In the genomic region with DNA sequence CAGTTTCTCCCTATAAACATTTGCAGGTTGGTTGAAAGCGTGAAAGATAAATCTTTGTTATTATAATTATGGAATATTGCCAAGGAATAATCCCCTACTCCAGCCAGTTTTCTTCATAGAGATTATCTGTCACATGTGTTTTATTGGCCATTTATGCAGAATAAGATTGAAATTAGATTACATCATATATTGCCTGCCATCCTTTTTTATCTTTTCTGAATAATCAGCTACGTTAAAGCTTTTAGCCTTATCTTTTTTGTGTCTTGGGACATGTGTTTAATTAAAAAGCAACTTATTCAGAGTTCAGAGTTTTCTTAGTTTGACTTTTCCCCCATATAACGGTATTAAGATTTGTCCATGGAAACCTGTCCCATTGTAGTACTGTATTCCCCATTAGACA, we compare ENCODE assay signal across 24 cellular contexts.
DNase-seq lines count a peak whose midpoint lies in the region; ATAC-seq, FAIRE-seq and TF ChIP-seq lines count a peak whose summit lies in the region.
"Had no signal": no experiment of that assay in that cellular context is flagged by ENCODE, and none has a peak within 500 bp of the region (broad histone marks: within the 10 kb centered on the region; RNA-seq: fewer than 3 reads in every experiment).

No MANE protein-coding gene starts in this region.

- no peaks in the 10 kb centered on the region for H3K27me3 Mint-ChIP-seq in Calu3 (ENCODE audit: unreplicated experiment)
- H3K27me3 Mint-ChIP-seq: B cell had no signal

- H3K27ac ChIP-seq in HepG2 (ENCODE audit: extremely low read length, insufficient read depth, low read length) (no peak overlapping the region), right lobe of liver (no peak overlapping the region), foreskin keratinocyte (no peak overlapping the region)
- H3K27ac ChIP-seq: 22Rv1; A549; BLaER1 treated with 17β-estradiol and CSF1 and Interleukin-3, amounts not matched to agents 10 nM and 100 nM; C4-2B had no signal

- no peak for TF ChIP-seq CTCF in HepG2 (CRISPR knock-in tag; IDR thresholded peaks at IDR 0.05)
- no peak for TF ChIP-seq CTCF in right lobe of liver (IDR thresholded peaks at IDR 0.05)
- TF ChIP-seq CTCF in foreskin keratinocyte (conservative IDR thresholded peaks at IDR 0.05) = no peak
- no peak for TF ChIP-seq CTCF in Calu3 (IDR thresholded peaks at IDR 0.05; ENCODE audit: unreplicated experiment)

- CTCF ChIA-PET in HepG2 (lab: Yijun Ruan, JAX; ENCODE audit: low intra/inter-chr PET ratio, low total read pairs) = no interaction called here
- CTCF ChIA-PET in Calu3 (lab: Charles Lee) = interaction anchor here (0.6 kb wide), 1 partner anchor 65 kb away, joined by 4 read pairs; no protein-coding TSS in a partner anchor

- no peak for TF ChIP-seq POLR2A in HepG2 (IDR thresholded peaks at IDR 0.05; ENCODE audit: insufficient read depth in 1 of 2, low read depth in 2 of 2, low read length in 2 of 2)
- TF ChIP-seq POLR2A in right lobe of liver (IDR thresholded peaks at IDR 0.05) = no peak

- H3K9ac ChIP-seq in HepG2 (ENCODE audit: insufficient read depth, low read depth, low read length) = no peak overlapping the region
- H3K9ac ChIP-seq: BLaER1 treated with 17β-estradiol and CSF1 and Interleukin-3, amounts not matched to agents 10 nM and 100 nM had no signal

- H3K27ac Mint-ChIP-seq in Calu3 (ENCODE audit: unreplicated experiment) = no peak overlapping the region
- H3K27ac Mint-ChIP-seq: B cell; CD4-positive, alpha-beta T cell; CD8-positive, alpha-beta T cell had no signal

- in situ Hi-C loops in HepG2 (cut with HindIII; ENCODE audit: extremely low pct_ligation_motif_present, low pct_unique_long_range_greater_than_20kb) = no loop called here

- no peak for TF ChIP-seq RAD21 in HepG2 (CRISPR knock-in tag; IDR thresholded peaks at IDR 0.05)

- no peak overlapping the region for H2AFZ ChIP-seq in HepG2 (ENCODE audit: low read length)

- H3K36me3 Mint-ChIP-seq in Calu3 (ENCODE audit: insufficient read depth, unreplicated experiment) = peaks cover 6% of the 10 kb centered on the region
- H3K36me3 Mint-ChIP-seq: CD8-positive, alpha-beta T cell had no signal

- H3K4me2 ChIP-seq in HepG2 (ENCODE audit: low read depth, low read length) = no peak overlapping the region
- H3K4me2 ChIP-seq: A549; BLaER1 treated with 17β-estradiol and CSF1 and Interleukin-3, amounts not matched to agents 10 nM and 100 nM had no signal

- POLR2A ChIA-PET in HepG2 (lab: Yijun Ruan, JAX) = no interaction called here

- ATAC-seq in HepG2 (no peak), right lobe of liver (no peak), SK-N-SH treated with all-trans-retinoic acid at 6 μM for 48 hours (no peak), foreskin keratinocyte (no peak)
- ATAC-seq: A549; CD8-positive, alpha-beta T cell; GM12878 had no signal

- no peak for TF ChIP-seq EP300 in HepG2 (IDR thresholded peaks at IDR 0.05; ENCODE audit: low read depth in 2 of 2, low read length in 2 of 2)
- no peak for TF ChIP-seq EP300 in HepG2 (CRISPR knock-in tag; IDR thresholded peaks at IDR 0.05; ENCODE audit: borderline replicate concordance)

- no peak overlapping the region for H3K4me3 Mint-ChIP-seq in Calu3 (ENCODE audit: low read depth, unreplicated experiment)
- H3K4me3 Mint-ChIP-seq: B cell; CD4-positive, alpha-beta T cell; CD8-positive, alpha-beta T cell had no signal

- DNase-seq in NCI-H82 (lab: John Stamatoyannopoulos, UW) = peak; percentile 16
- DNase-seq in NCI-H82 treated with DMSO at 0.1 percent for 48 hours (lab: John Stamatoyannopoulos, UW; ENCODE audit: unreplicated experiment) = no peak
- no peak for DNase-seq in HepG2 (ENCODE audit: low spot score)
- DNase-seq in right lobe of liver = no peak
- peak; percentile 40 for DNase-seq in SK-N-DZ (ENCODE audit: low spot score)
- DNase-seq in foreskin keratinocyte = no peak
- no peak for DNase-seq in Calu3
- DNase-seq: AML-193; Caco-2; CD4-positive, alpha-beta T cell; CD8-positive, alpha-beta T cell; DMS 273 treated with DMSO at 0.1 percent for 48 hours; DMS79 treated with DMSO at 0.1 percent for 48 hours; GF-D8 had no signal

- BruUV-seq in HepG2 (replicated peaks; lab: Mats Ljungman, UMichigan) (no TSS peak), Calu3 (replicated peaks; lab: Mats Ljungman, UMichigan) (no TSS peak)

- H3K27me3 ChIP-seq in HepG2 (ENCODE audit: control insufficient read depth in 1 of 2, insufficient read depth in 2 of 2, low read length in 2 of 2) (no peaks in the 10 kb centered on the region), right lobe of liver (no peaks in the 10 kb centered on the region), foreskin keratinocyte (no peaks in the 10 kb centered on the region)
- H3K27me3 ChIP-seq: BLaER1 treated with 17β-estradiol and CSF1 and Interleukin-3, amounts not matched to agents 10 nM and 100 nM had no signal

- no peaks in the 10 kb centered on the region for H3K79me2 ChIP-seq in HepG2 (ENCODE audit: insufficient read depth, low read length)

- no peaks in the 10 kb centered on the region for H3K4me1 ChIP-seq in HepG2 (ENCODE audit: insufficient read depth, low read length)
- no peaks in the 10 kb centered on the region for H3K4me1 ChIP-seq in right lobe of liver
- H3K4me1 ChIP-seq in foreskin keratinocyte = no peaks in the 10 kb centered on the region
- H3K4me1 ChIP-seq: A549, Caco-2 had no signal

- H3K9me3 ChIP-seq in HepG2 (ENCODE audit: low read length) (no peaks in the 10 kb centered on the region), right lobe of liver (no peaks in the 10 kb centered on the region)

- H3K4me3 ChIP-seq in HepG2 (replicated peaks in 1 of 3; ENCODE audit: insufficient read depth in 1 of 3, low read depth in 2 of 3, low read length in 3 of 3) (no peak overlapping the region), right lobe of liver (no peak overlapping the region)
- H3K4me3 ChIP-seq: A549; BLaER1 treated with 17β-estradiol and CSF1 and Interleukin-3, amounts not matched to agents 10 nM and 100 nM; GM12878 had no signal

- no peak for FAIRE-seq in HepG2 (lab: Jason Lieb, UNC)
- FAIRE-seq: A549, G401.6, GM12878, GM12892, GM18507 had no signal

- intact Hi-C loops in HepG2 (cut with micrococcal nuclease; ENCODE audit: unreplicated experiment) (no loop called here), right lobe of liver (cut with DNase I) (no loop called here), Calu3 (cut with micrococcal nuclease; ENCODE audit: unreplicated experiment) (no loop called here)

- H3K36me3 ChIP-seq in HepG2 (replicated peaks in 1 of 2; ENCODE audit: control insufficient read depth in 1 of 2, insufficient read depth in 2 of 2, low read length in 2 of 2) (0 out of 5 replicates have a peak, but pooled peaks cover 0 to 4% of the 10 kb centered on the region in 2 experiments), right lobe of liver (no peaks in the 10 kb centered on the region)
- H3K36me3 ChIP-seq: BLaER1 treated with 17β-estradiol and CSF1 and Interleukin-3, amounts not matched to agents 10 nM and 100 nM had no signal

- H3K9me3 Mint-ChIP-seq in Calu3 (ENCODE audit: low read depth, unreplicated experiment) = no peaks in the 10 kb centered on the region
- H3K9me3 Mint-ChIP-seq: CD4-positive, alpha-beta T cell; CD8-positive, alpha-beta T cell had no signal

- H3K4me1 Mint-ChIP-seq in Calu3 (ENCODE audit: low read depth, unreplicated experiment) = no peaks in the 10 kb centered on the region
- H3K4me1 Mint-ChIP-seq: B cell had no signal

- H4K20me1 ChIP-seq in HepG2 (ENCODE audit: insufficient read depth, low read length) = no peaks in the 10 kb centered on the region
- H4K20me1 ChIP-seq: BLaER1 treated with 17β-estradiol and CSF1 and Interleukin-3, amounts not matched to agents 10 nM and 100 nM had no signal

- WGBS in HepG2 (ENCODE audit: low lambda C conversion rate) = 95% methylated on average over 3 of the region's 3 CpGs
- 86% methylated on average over 3 of the region's 3 CpGs for WGBS in right lobe of liver (ENCODE audit: insufficient coverage, low coverage, low lambda C conversion rate, missing lambda C conversion rate)

TF ChIP-seq in HepG2, 621 proteins besides CTCF, POLR2A, EP300 and RAD21 (continues in another document):
- TF ChIP-seq, protein P1, sequence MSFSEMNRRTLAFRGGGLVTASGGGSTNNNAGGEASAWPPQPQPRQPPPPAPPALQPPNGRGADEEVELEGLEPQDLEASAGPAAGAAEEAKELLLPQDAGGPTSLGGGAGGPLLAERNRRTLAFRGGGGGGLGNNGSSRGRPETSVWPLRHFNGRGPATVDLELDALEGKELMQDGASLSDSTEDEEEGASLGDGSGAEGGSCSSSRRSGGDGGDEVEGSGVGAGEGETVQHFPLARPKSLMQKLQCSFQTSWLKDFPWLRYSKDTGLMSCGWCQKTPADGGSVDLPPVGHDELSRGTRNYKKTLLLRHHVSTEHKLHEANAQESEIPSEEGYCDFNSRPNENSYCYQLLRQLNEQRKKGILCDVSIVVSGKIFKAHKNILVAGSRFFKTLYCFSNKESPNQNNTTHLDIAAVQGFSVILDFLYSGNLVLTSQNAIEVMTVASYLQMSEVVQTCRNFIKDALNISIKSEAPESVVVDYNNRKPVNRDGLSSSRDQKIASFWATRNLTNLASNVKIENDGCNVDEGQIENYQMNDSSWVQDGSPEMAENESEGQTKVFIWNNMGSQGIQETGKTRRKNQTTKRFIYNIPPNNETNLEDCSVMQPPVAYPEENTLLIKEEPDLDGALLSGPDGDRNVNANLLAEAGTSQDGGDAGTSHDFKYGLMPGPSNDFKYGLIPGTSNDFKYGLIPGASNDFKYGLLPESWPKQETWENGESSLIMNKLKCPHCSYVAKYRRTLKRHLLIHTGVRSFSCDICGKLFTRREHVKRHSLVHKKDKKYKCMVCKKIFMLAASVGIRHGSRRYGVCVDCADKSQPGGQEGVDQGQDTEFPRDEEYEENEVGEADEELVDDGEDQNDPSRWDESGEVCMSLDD (CRISPR knock-in tag; IDR thresholded peaks at IDR 0.05; ENCODE audit: borderline replicate concordance) = no peak

TF ChIP-seq in SK-N-SH treated with all-trans-retinoic acid at 6 μM for 48 hours, 23 proteins besides CTCF, POLR2A, EP300 and RAD21 (continues in another document):
- no peak for TF ChIP-seq ZFP30 (CRISPR knock-in tag; IDR thresholded peaks at IDR 0.05)
- no peak for TF ChIP-seq RARB (CRISPR knock-in tag; IDR thresholded peaks at IDR 0.05)

Comparison
In these comparisons a context has a peak if more than half of its experiments do, and no peak if none do; other contexts are left out.
1. DNase-seq: peak in NCI-H82 (single experiment) and SK-N-DZ (single experiment); none in NCI-H82 treated with DMSO at 0.1 percent for 48 hours (single experiment), HepG2 (single experiment), right lobe of liver (0 of 3), foreskin keratinocyte (0 of 2) and Calu3 (single experiment).